ENCODE assay signal across 10 cellular contexts in the genomic region with DNA sequence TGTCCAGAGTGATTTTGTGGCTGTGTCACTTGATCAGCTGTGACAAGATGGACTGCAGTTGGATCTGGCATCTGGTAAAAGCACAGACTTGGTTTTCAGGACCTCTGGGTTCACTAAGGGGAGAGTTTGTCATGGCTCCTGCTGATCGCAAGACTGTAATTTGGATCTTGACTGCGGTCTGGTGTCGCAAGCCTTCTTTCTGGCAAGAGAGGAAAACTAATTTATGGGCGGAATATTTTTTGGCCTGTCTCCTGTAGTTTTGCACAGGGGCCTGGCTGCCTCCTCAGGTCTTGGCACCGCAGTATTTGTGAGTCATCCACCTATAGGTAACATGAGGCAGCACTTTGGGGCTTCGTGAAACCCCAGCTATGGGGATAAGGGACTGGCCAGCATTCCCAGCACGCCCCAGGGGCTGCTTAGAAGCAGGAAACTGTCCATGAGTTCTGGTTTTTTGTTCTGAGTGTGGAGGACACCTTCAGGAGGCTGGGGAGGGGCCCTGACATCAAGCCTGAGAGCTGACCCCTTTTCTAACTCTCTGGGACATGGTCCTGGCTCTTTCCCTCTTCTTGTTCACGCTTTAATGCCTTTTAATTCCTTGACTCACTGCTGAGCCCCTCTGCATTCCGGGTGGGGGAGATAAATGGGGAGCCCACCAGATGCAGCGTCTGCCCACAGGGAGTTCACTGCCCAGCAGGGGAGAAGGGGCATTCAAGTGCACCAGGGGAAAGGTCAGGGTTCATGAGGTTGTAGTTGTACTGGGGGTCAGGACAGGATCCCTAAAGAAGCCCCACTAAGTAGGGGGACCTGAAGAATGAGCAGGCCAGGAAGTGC. TPM values are rescaled to one million over a fixed set of nuclear protein-coding genes. Genes with fewer than 3 reads are reported as not detected.
DNase-seq lines count a peak whose midpoint lies in the region; ATAC-seq, FAIRE-seq and TF ChIP-seq lines count a peak whose summit lies in the region.
"Had no signal": no experiment of that assay in that cellular context is flagged by ENCODE, and none has a peak within 500 bp of the region (broad histone marks: within the 10 kb centered on the region; RNA-seq: fewer than 3 reads in every experiment).

No MANE protein-coding gene starts in this region.

- peak overlapping the region; percentile 66 for H3K4me2 ChIP-seq in keratinocyte (ENCODE audit: control insufficient read depth, extremely low read depth, insufficient read depth, low read depth, low read length)

- TF ChIP-seq CTCF in WTC11 (IDR thresholded peaks at IDR 0.05), result no peak
- no peak for TF ChIP-seq CTCF in keratinocyte (optimal IDR thresholded peaks at IDR 0.05 in 1 of 3, IDR thresholded peaks at IDR 0.05 in 1 of 3, conservative IDR thresholded peaks at IDR 0.05 in 1 of 3; ENCODE audit: extremely low read depth in 1 of 3, insufficient read depth in 2 of 3, low read length in 3 of 3)
- no peak for TF ChIP-seq CTCF in suprapubic skin (IDR thresholded peaks at IDR 0.05)
- no peak for TF ChIP-seq CTCF in coronary artery (IDR thresholded peaks at IDR 0.05)

- dilution Hi-C loops in keratinocyte (cut with MboI; ENCODE audit: extremely low pct_ligation_motif_present, low sequenced_read_pairs), result no loop called here

- no peak for TF ChIP-seq EP300 in suprapubic skin (IDR thresholded peaks at IDR 0.05)

- peak overlapping the region; percentile 11 for H3K27ac Mint-ChIP-seq in WTC11

- no peak overlapping the region for H2AFZ ChIP-seq in keratinocyte (ENCODE audit: control insufficient read depth, low read length)
- H2AFZ ChIP-seq: parathyroid adenoma had no signal

- H3K4me3 ChIP-seq in keratinocyte (ENCODE audit: control insufficient read depth in 2 of 3, extremely low read depth in 1 of 3, insufficient read depth in 2 of 3, low read depth in 1 of 3, low read length in 3 of 3) (peak overlapping the region in 1 of 3 experiments; percentile 19), suprapubic skin (no peak overlapping the region), coronary artery (no peak overlapping the region)
- H3K4me3 ChIP-seq: dorsolateral prefrontal cortex had no signal

- H3K27me3 ChIP-seq in keratinocyte (ENCODE audit: control insufficient read depth, extremely low read depth, insufficient read depth, low read length), result no peaks in the 10 kb centered on the region
- no peaks in the 10 kb centered on the region for H3K27me3 ChIP-seq in suprapubic skin

- H3K27ac ChIP-seq in keratinocyte (ENCODE audit: control insufficient read depth, insufficient read depth, low read length) (peak overlapping the region; percentile 72), suprapubic skin (peak overlapping the region; percentile 17), coronary artery (no peak overlapping the region)
- H3K27ac ChIP-seq: parathyroid adenoma had no signal

- H3K4me3 Mint-ChIP-seq in WTC11, result no peak overlapping the region

- H3K4me1 ChIP-seq in keratinocyte (ENCODE audit: control insufficient read depth, extremely low read depth, insufficient read depth, low read length) (peaks cover 30% of the 10 kb centered on the region), suprapubic skin (peaks cover 17% of the 10 kb centered on the region)
- H3K4me1 ChIP-seq: parathyroid adenoma had no signal

- H3K9me1 ChIP-seq in keratinocyte (ENCODE audit: control insufficient read depth, extremely low read depth, insufficient read depth, low read length), result peaks cover 7% of the 10 kb centered on the region

- POLR2A ChIA-PET in WTC11 (lab: Charles Lee), result no interaction called here

- H3K79me2 ChIP-seq in keratinocyte (ENCODE audit: control insufficient read depth, insufficient read depth, low read length), result peaks cover 94% of the 10 kb centered on the region
- H3K79me2 ChIP-seq: parathyroid adenoma had no signal

- DNase-seq in LoVo (ENCODE audit: low spot score), result peak; percentile 37
- DNase-seq in WTC11 (ENCODE audit: low spot score), result no peak
- DNase-seq in keratinocyte (ENCODE audit: low read depth, low spot score), result peak; percentile 79
- DNase-seq in suprapubic skin (ENCODE audit: low spot score in 2 of 2), result peak in 1 of 2 donors; percentile 78
- DNase-seq in coronary artery (ENCODE audit: low spot score), result no peak
- no peak for DNase-seq in amygdala (lab: John Stamatoyannopoulos, UW)
- DNase-seq in activated naive CD4-positive, alpha-beta T cell treated with Interleukin-2 at 50 U/mL for 16 hours, result no peak
- DNase-seq: T-helper 2 cell had no signal

- H3K9me3 Mint-ChIP-seq in WTC11, result no peaks in the 10 kb centered on the region

- ATAC-seq in WTC11, result no peak

- no peaks in the 10 kb centered on the region for H3K27me3 Mint-ChIP-seq in WTC11 (ENCODE audit: low read depth)

- whole genome bisulfite sequencing in suprapubic skin, result 42% methylated on average over 8 of the region's 10 CpGs

- H3K4me1 Mint-ChIP-seq in WTC11, result peaks cover 59% of the 10 kb centered on the region

- FAIRE-seq in keratinocyte (lab: Jason Lieb, UNC), result peak; percentile 86

- peak overlapping the region; percentile 50 for H3K9ac ChIP-seq in keratinocyte (ENCODE audit: control insufficient read depth, extremely low read depth, insufficient read depth, low read length)
- H3K9ac ChIP-seq: parathyroid adenoma had no signal

- CTCF ChIA-PET in WTC11 (lab: Charles Lee), result interaction anchor here (1.0 kb wide), 2 partner anchors 9 to 143 kb away, joined by 3 read pairs; no protein-coding TSS in a partner anchor

- H3K9me3 ChIP-seq in keratinocyte (ENCODE audit: control insufficient read depth, low read depth, low read length), result no peaks in the 10 kb centered on the region
- H3K9me3 ChIP-seq in suprapubic skin, result no peaks in the 10 kb centered on the region

- peaks cover 18% of the 10 kb centered on the region for H4K20me1 ChIP-seq in keratinocyte (ENCODE audit: control insufficient read depth, extremely low read depth, insufficient read depth, low read length)

- no peak for TF ChIP-seq POLR2A in suprapubic skin (IDR thresholded peaks at IDR 0.05)

- H3K36me3 Mint-ChIP-seq in WTC11, result no peaks in the 10 kb centered on the region; the same call in 1 of the 2 replicates

- H3K36me3 ChIP-seq in keratinocyte (ENCODE audit: control insufficient read depth in 2 of 2, extremely low read depth in 1 of 2, insufficient read depth in 2 of 2, low read length in 2 of 2), result peaks cover 6 to 10% of the 10 kb centered on the region in 2 experiments
- H3K36me3 ChIP-seq in suprapubic skin, result no peaks in the 10 kb centered on the region

TF ChIP-seq in WTC11, 78 proteins besides CTCF, POLR2A, EP300 and RAD21:
- no peak for TF ChIP-seq CBFB (CRISPR knock-in tag; IDR thresholded peaks at IDR 0.05; ENCODE audit: low read depth)
- TF ChIP-seq FOXP1 (CRISPR knock-in tag; IDR thresholded peaks at IDR 0.05; ENCODE audit: borderline replicate concordance), result no peak
- no peak for TF ChIP-seq ZNF219 (CRISPR knock-in tag; IDR thresholded peaks at IDR 0.05; ENCODE audit: borderline replicate concordance)
- TF ChIP-seq RELA (CRISPR knock-in tag; IDR thresholded peaks at IDR 0.05; ENCODE audit: borderline replicate concordance), result no peak
- TF ChIP-seq, protein P1, sequence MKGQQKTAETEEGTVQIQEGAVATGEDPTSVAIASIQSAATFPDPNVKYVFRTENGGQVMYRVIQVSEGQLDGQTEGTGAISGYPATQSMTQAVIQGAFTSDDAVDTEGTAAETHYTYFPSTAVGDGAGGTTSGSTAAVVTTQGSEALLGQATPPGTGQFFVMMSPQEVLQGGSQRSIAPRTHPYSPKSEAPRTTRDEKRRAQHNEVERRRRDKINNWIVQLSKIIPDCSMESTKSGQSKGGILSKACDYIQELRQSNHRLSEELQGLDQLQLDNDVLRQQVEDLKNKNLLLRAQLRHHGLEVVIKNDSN (CRISPR knock-in tag; IDR thresholded peaks at IDR 0.05), result no peak
TF ChIP-seq in WTC11: peak in this region for 0.

RNA-seq across cellular contexts. Expression of a gene that starts 12.2 kb away (rescaled TPM):
- total RNA-seq in WTC11 (2021) (31.1 to 44.4 TPM (median 32.6 TPM) in 3 replicates), suprapubic skin (10 to 100 TPM; 38.6 to 82.6 (median 58.6) TPM)
- 46.4 to 56.4 TPM (median 50.4 TPM) in 3 replicates for polyA plus RNA-seq in keratinocyte
- polyA plus RNA-seq in keratinocyte (2011; ENCODE audit: low read depth), result 15.7 TPM
- 38.6 and 45.2 TPM in 2 replicates for polyA plus RNA-seq in keratinocyte (2011; cell fraction: cytosol; rRNA removed)
- 62.3 and 64.3 TPM in 2 replicates for polyA plus RNA-seq in keratinocyte (2011; cell fraction: nucleus; rRNA removed)
- polyA plus RNA-seq in keratinocyte (2012; ENCODE audit: low replicate concordance), result 18.3 and 39.2 TPM in 2 replicates
- 56.4 to 124 TPM (median 78.8 TPM) in 3 replicates for polyA minus RNA-seq in keratinocyte
- 33.4 TPM for polyA minus RNA-seq in keratinocyte (2011; cell fraction: cytosol; rRNA and poly(A)+ RNA removed)
- polyA minus RNA-seq in keratinocyte (2011; cell fraction: nucleus; rRNA and poly(A)+ RNA removed), result 43.1 and 65.2 TPM in 2 replicates

Comparison
In these comparisons a context has a peak if more than half of its experiments do, and no peak if none do; other contexts are left out.
1. DNase-seq: peak in LoVo (single experiment) and keratinocyte (single experiment); none in WTC11 (single experiment), coronary artery (single experiment), amygdala (0 of 56) and activated naive CD4-positive, alpha-beta T cell treated with Interleukin-2 at 50 U/mL for 16 hours (single experiment).
2. H3K27ac ChIP-seq: peak in keratinocyte (single experiment) and suprapubic skin (single experiment); none in coronary artery (0 of 2).